ENCODE assay signal across 17 cellular contexts in the genomic region with DNA sequence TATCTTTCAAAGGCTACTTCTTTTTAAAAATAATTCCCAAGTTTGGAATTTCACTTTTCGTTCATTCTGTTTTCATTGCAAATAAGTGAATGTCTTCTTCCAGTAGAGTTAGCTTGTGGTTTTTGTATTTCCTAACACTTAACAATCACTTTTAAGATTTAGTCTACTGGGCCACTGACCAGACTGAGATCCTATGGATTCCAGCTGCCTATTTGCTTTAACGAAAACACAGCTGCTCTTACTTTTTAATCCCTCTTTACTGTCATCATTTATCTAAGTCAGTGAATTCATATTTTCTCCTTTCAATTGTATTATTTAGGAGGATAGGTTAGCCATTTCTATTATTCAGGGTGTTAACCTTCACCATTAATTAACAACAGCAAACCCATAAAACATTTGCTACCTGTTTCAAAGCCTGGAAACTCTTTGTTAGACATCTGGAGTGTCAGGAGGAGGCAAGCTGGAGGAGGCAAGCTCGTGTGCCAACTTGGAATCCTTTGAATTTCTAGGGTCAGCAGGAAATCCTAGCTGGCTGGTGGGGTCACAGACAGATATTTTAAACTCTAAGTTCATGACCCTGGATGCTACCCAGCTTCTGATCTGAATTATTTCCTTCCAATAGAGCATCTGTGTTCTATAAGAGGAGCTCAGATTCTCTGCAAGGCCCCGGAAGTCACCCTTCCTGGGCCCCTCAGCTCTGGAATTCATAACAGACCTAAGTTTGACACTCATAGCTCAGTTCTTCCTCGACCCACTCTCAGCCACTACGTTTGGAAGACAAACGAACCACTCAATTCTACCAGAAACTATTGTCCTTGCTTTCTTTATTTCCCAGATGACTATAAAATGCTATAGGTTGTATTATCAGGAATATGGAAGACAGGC.
DNase-seq lines count a peak whose midpoint lies in the region; ATAC-seq and TF ChIP-seq lines count a peak whose summit lies in the region.
"Had no signal": no experiment of that assay in that cellular context is flagged by ENCODE, and none has a peak within 500 bp of the region (broad histone marks: within the 10 kb centered on the region; RNA-seq: fewer than 3 reads in every experiment).

No MANE protein-coding gene starts in this region.

- no TSS peak for BruUV-seq in IMR-90 (replicated peaks; lab: Mats Ljungman, UMichigan)

- H3K56ac ChIP-seq in IMR-90 (ENCODE audit: extremely low read depth, insufficient read depth, low read length): peak overlapping the region; percentile 32; the same call in 1 of the 2 replicates

- H3K79me1 ChIP-seq in IMR-90 (ENCODE audit: low read depth in 1 of 2, low read length in 2 of 2): no peaks in the 10 kb centered on the region

- intact Hi-C loops in IMR-90 (cut with micrococcal nuclease): loop anchor here (5.0 to 10.0 kb wide), 3 partner anchors 252 to 382 kb away; no protein-coding TSS in a partner anchor

- no peaks in the 10 kb centered on the region for H3K9me1 ChIP-seq in IMR-90 (ENCODE audit: insufficient read depth, low read length)

- H3K4me3 ChIP-seq in IMR-90 (ENCODE audit: insufficient read depth, low read depth, low read length) (no peak overlapping the region), cardiac fibroblast (replicated peaks in 1 of 2; ENCODE audit: low read depth in 2 of 2, low read length in 2 of 2) (no peak overlapping the region)
- H3K4me3 ChIP-seq: HAP-1 had no signal

- H3K9me3 ChIP-seq in IMR-90 (ENCODE audit: control insufficient read depth, insufficient read depth, low read length): peaks cover 2% of the 10 kb centered on the region; the same call in 1 of the 2 replicates
- H3K9me3 ChIP-seq: BE2C, HAP-1 had no signal

- no peak overlapping the region for H3K9ac ChIP-seq in IMR-90 (ENCODE audit: low read depth, low read length)

- H3K14ac ChIP-seq in IMR-90 (replicated peaks; ENCODE audit: low read depth, low read length): no peak overlapping the region; the same call in 1 of the 2 replicates

- CTCF ChIA-PET in IMR-90 (lab: Yijun Ruan, JAX): interaction anchor here (0.7 to 1.3 kb wide), 4 partner anchors 33 to 362 kb away, joined by 3 read pairs; no protein-coding TSS in a partner anchor

- DNase-seq in IMR-90 (peak; percentile 76), cardiac fibroblast (ENCODE audit: low read depth in 2 of 2) (peak; percentile 15 to 50), iris pigment epithelial cell (ENCODE audit: low read depth) (peak; percentile 73), retina (peak; percentile 17), mesenteric fat pad (ENCODE audit: low spot score) (no peak), HK-2 (ENCODE audit: unreplicated experiment) (no peak)
- no peak for DNase-seq in effector CD8-positive, alpha-beta T cell (lab: John Stamatoyannopoulos, UW)
- DNase-seq: activated CD4-positive, CD25-positive, alpha-beta regulatory T cell treated with anti-CD3 and anti-CD28 coated beads, Interleukin-2, amount 50 U/mL, for 72 hours; BE2C; effector CD4-positive, alpha-beta T cell; Kasumi-1; left cardiac atrium; NCI-H1092 treated with DMSO at 0.1 percent for 48 hours; NCI-H748 treated with DMSO at 0.1 percent for 48 hours had no signal

- H3K18ac ChIP-seq in IMR-90 (ENCODE audit: low read depth, low read length): peak overlapping the region; percentile 27

- no peak overlapping the region for H3K23ac ChIP-seq in IMR-90 (ENCODE audit: low read depth, low read length)

- H4K8ac ChIP-seq in IMR-90 (ENCODE audit: low read depth in 2 of 2, low read length in 2 of 2): peak overlapping the region in 1 of 2 experiments; percentile 65; a peak in 3 of 4 replicates

- H2AK5ac ChIP-seq in IMR-90 (ENCODE audit: low read depth, low read length): no peak overlapping the region

- peak overlapping the region; percentile 75 for H4K5ac ChIP-seq in IMR-90 (ENCODE audit: low read depth, low read length)

- no peak for TF ChIP-seq POLR2A in IMR-90 (IDR thresholded peaks at IDR 0.05; ENCODE audit: low read depth, low read length)

- H3K4ac ChIP-seq in IMR-90 (ENCODE audit: low read depth, low read length): peak overlapping the region; percentile 58; the same call in 1 of the 2 replicates

- ATAC-seq in IMR-90 (ENCODE audit: low read depth): peak; percentile 45
- no peak for ATAC-seq in HG03571 (IDR thresholded peaks at IDR 0.05; ENCODE audit: unreplicated experiment)
- ATAC-seq: left cardiac atrium, Panc1 had no signal

- dilution Hi-C loops in IMR-90 (cut with HindIII; ENCODE audit: low sequenced_read_pairs, unreplicated experiment): no loop called here

- H2BK15ac ChIP-seq in IMR-90 (ENCODE audit: low read depth, low read length): peak overlapping the region; percentile 57; the same call in 2 of the 3 replicates

- peaks cover 12% of the 10 kb centered on the region for H3K4me1 ChIP-seq in IMR-90 (ENCODE audit: control insufficient read depth, insufficient read depth, low read length)
- H3K4me1 ChIP-seq: BE2C had no signal

- no peaks in the 10 kb centered on the region for H3K36me3 ChIP-seq in IMR-90 (ENCODE audit: control insufficient read depth, insufficient read depth, low read length)
- H3K36me3 ChIP-seq: BE2C, HAP-1 had no signal

- peak overlapping the region; percentile 47; the same call in 1 of the 2 replicates for H2BK120ac ChIP-seq in IMR-90 (ENCODE audit: low read depth, low read length)

- peak overlapping the region; percentile 74 for H2BK5ac ChIP-seq in IMR-90 (ENCODE audit: low read depth, low read length, poor library complexity, severe bottlenecking)

- no CpG with 5 or more reads among the region's 7 CpGs for WGBS in IMR-90 (ENCODE audit: extremely low coverage in 2 of 2, insufficient read length in 1 of 2), 2 experiments

- POLR2A ChIA-PET in IMR-90 (lab: Charles Lee; ENCODE audit: unreplicated experiment): interaction anchor here (0.6 kb wide), 1 partner anchor 128 kb away, joined by 3 read pairs; no protein-coding TSS in a partner anchor

- in situ Hi-C loops in IMR-90 (cut with MboI; ENCODE audit: low sequenced_read_pairs): no loop called here

- TF ChIP-seq CTCF in IMR-90 (conservative IDR thresholded peaks at IDR 0.05; ENCODE audit: low read depth, low read length) (no peak), cardiac fibroblast (IDR thresholded peaks at IDR 0.05; ENCODE audit: low read depth, low read length) (no peak)

- peak overlapping the region; percentile 32 for H3K4me2 ChIP-seq in IMR-90 (ENCODE audit: low read depth, low read length)

- no peaks in the 10 kb centered on the region for H3K27me3 ChIP-seq in IMR-90 (ENCODE audit: control insufficient read depth, insufficient read depth, low read length)
- H3K27me3 ChIP-seq: BE2C had no signal

- no peak overlapping the region for H2AK9ac ChIP-seq in IMR-90 (replicated peaks; ENCODE audit: low read depth, low read length, poor library complexity)

- peak overlapping the region; percentile 4; the same call in 1 of the 2 replicates for H2BK20ac ChIP-seq in IMR-90 (ENCODE audit: low read depth, low read length)

- no peak for TF ChIP-seq RAD21 in IMR-90 (IDR thresholded peaks at IDR 0.05; ENCODE audit: low read length)

- H4K20me1 ChIP-seq in IMR-90 (ENCODE audit: insufficient read depth, low read length): no peaks in the 10 kb centered on the region

- no peak overlapping the region for H2AFZ ChIP-seq in IMR-90 (replicated peaks; ENCODE audit: low read length, poor library complexity)

- peak overlapping the region; percentile 32; the same call in 1 of the 2 replicates for H4K91ac ChIP-seq in IMR-90 (ENCODE audit: insufficient read depth, low read depth, low read length)

- H3K27ac ChIP-seq in IMR-90 (ENCODE audit: insufficient read depth, low read length): peak overlapping the region; percentile 91; the same call in 1 of the 2 replicates

TF ChIP-seq in IMR-90, 13 proteins besides CTCF, POLR2A, EP300 and RAD21:
- TF ChIP-seq RCOR1 (IDR thresholded peaks at IDR 0.05; ENCODE audit: insufficient replicate concordance, low read length) (no peak), MAZ (IDR thresholded peaks at IDR 0.05; ENCODE audit: borderline replicate concordance, low read depth, low read length) (no peak), MXI1 (IDR thresholded peaks at IDR 0.05; ENCODE audit: borderline replicate concordance, low read depth, low read length) (no peak), CHD1 (IDR thresholded peaks at IDR 0.05; ENCODE audit: low read depth, low read length) (no peak)
- TF ChIP-seq, protein P1, sequence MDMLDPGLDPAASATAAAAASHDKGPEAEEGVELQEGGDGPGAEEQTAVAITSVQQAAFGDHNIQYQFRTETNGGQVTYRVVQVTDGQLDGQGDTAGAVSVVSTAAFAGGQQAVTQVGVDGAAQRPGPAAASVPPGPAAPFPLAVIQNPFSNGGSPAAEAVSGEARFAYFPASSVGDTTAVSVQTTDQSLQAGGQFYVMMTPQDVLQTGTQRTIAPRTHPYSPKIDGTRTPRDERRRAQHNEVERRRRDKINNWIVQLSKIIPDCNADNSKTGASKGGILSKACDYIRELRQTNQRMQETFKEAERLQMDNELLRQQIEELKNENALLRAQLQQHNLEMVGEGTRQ (IDR thresholded peaks at IDR 0.05; ENCODE audit: low read depth, low read length): no peak
- TF ChIP-seq, protein P2, sequence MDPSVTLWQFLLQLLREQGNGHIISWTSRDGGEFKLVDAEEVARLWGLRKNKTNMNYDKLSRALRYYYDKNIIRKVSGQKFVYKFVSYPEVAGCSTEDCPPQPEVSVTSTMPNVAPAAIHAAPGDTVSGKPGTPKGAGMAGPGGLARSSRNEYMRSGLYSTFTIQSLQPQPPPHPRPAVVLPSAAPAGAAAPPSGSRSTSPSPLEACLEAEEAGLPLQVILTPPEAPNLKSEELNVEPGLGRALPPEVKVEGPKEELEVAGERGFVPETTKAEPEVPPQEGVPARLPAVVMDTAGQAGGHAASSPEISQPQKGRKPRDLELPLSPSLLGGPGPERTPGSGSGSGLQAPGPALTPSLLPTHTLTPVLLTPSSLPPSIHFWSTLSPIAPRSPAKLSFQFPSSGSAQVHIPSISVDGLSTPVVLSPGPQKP (IDR thresholded peaks at IDR 0.05; ENCODE audit: borderline replicate concordance, low read depth, low read length): no peak

Comparison
In these comparisons a context has a peak if more than half of its experiments do, and no peak if none do; other contexts are left out.
1. DNase-seq: peak in IMR-90 (single experiment), cardiac fibroblast (2 of 2), iris pigment epithelial cell (single experiment) and retina (single experiment); none in effector CD8-positive, alpha-beta T cell (single experiment), mesenteric fat pad (single experiment) and HK-2 (single experiment).